Comparison of ENCODE assay signal across 2 cellular contexts in the genomic region with DNA sequence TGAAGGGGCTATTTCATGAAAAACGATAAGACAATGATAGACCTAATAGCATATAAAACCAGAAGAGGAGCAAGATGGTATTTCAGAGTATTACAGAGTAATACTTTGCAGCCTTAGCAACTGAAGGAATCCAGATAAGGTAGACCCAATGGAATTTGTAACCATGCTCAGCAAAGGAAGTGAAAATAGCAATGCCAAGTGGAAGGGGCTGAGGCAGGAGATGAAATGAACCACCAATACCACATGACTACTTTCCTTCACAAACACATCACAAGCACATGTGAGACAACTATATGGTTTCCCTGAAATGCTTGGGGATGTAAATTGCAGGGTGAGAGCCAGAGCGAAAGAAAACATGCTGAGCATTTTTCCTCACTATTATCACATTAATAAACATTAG.
TF ChIP-seq lines count a peak whose summit lies in the region.

No MANE protein-coding gene starts in this region.

TF ChIP-seq in GM23338, 12 proteins besides CTCF, POLR2A, EP300 and RAD21 (continued from another document):
- no peak for TF ChIP-seq JUNB (IDR thresholded peaks at IDR 0.05; ENCODE audit: unreplicated experiment)
- TF ChIP-seq ZNF114 (CRISPR knock-in tag; IDR thresholded peaks at IDR 0.05): no peak
- TF ChIP-seq STAT1 (IDR thresholded peaks at IDR 0.05; ENCODE audit: unreplicated experiment): no peak
- TF ChIP-seq EZH2 (IDR thresholded peaks at IDR 0.05; ENCODE audit: low read depth, unreplicated experiment): no peak
- TF ChIP-seq, protein P1, sequence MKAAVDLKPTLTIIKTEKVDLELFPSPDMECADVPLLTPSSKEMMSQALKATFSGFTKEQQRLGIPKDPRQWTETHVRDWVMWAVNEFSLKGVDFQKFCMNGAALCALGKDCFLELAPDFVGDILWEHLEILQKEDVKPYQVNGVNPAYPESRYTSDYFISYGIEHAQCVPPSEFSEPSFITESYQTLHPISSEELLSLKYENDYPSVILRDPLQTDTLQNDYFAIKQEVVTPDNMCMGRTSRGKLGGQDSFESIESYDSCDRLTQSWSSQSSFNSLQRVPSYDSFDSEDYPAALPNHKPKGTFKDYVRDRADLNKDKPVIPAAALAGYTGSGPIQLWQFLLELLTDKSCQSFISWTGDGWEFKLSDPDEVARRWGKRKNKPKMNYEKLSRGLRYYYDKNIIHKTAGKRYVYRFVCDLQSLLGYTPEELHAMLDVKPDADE (IDR thresholded peaks at IDR 0.05): no peak

TF ChIP-seq in HepG2, 621 proteins besides CTCF, POLR2A, EP300 and RAD21 (continued from another document):
- TF ChIP-seq KDM4B (CRISPR knock-in tag; IDR thresholded peaks at IDR 0.05): no peak
- TF ChIP-seq PRPF4 (IDR thresholded peaks at IDR 0.05; ENCODE audit: low read depth, low read length, poor library complexity, severe bottlenecking): no peak
- no peak for TF ChIP-seq SMAD9 (CRISPR knock-in tag; IDR thresholded peaks at IDR 0.05)
